Comparison of ENCODE assay signal across 26 cellular contexts in the genomic region with DNA sequence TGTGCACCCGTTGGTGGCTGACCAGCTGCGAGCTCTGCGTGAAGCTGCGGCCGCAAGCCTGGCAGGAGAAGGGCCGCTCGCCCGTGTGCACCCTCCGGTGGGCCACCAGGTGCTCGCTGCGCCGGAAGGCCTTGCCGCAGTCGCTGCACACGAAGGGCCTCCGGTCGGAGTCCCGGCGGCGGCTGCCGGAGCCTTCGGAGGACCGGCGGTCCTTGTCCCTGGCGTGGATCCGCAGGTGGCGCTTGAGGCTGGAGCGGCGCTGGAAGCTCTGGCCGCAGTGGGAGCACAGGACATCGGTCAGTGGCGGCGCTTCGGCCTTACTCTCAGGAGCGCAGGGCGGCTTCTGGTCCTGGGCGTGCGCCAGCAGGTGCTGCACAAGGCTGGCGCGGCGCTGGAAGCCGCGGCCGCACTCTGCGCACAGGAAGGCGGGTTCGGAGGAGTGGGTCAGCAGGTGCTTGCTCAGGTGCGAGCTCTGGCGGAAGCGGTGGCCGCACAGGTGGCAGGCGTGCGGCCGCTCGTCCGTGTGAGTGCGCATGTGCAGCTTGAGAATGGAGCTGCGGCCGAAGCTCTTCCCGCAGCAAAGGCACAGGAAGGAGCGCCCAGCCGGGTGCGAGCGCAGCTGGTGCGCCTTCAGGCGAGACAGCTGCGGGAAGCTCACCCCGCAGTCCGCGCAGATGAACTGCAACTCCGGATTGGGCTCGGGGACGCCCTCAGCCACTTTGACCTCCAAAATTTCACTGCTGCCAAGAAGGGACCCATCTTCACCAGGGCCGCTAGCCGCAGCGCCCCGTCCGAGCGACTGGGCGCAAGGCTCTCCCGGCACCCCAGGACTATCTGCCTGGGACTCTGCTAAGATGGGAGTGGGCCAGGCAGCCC. TPM values are rescaled to one million over a fixed set of nuclear protein-coding genes. Genes with fewer than 3 reads are reported as not detected.
DNase-seq lines count a peak whose midpoint lies in the region; ATAC-seq and TF ChIP-seq lines count a peak whose summit lies in the region.
"Had no signal": no experiment of that assay in that cellular context is flagged by ENCODE, and none has a peak within 500 bp of the region (broad histone marks: within the 10 kb centered on the region; RNA-seq: fewer than 3 reads in every experiment).

No MANE protein-coding gene starts in this region.

- H3K9me3 ChIP-seq in mucosa of descending colon, result no peaks in the 10 kb centered on the region
- H3K9me3 ChIP-seq: esophagus squamous epithelium, neutrophil, prostate gland had no signal

- intact Hi-C loops in mucosa of descending colon (cut with DNase I, micrococcal nuclease), result no loop called here

- H3K4me3 ChIP-seq in mucosa of descending colon, result no peak overlapping the region
- H3K4me3 ChIP-seq: esophagus squamous epithelium, prostate gland had no signal

- ATAC-seq in mucosa of descending colon, result no peak
- ATAC-seq in GM21447 (IDR thresholded peaks at IDR 0.05; ENCODE audit: unreplicated experiment), result no peak

- peak; percentile 24 for DNase-seq in NCI-H146 (lab: John Stamatoyannopoulos, UW)
- DNase-seq in NCI-H146 treated with DMSO at 0.1 percent for 48 hours (lab: John Stamatoyannopoulos, UW; ENCODE audit: unreplicated experiment), result no peak
- peak; percentile 25 for DNase-seq in GM20000 (ENCODE audit: low spot score)
- DNase-seq in NCI-H748 (lab: John Stamatoyannopoulos, UW; ENCODE audit: unreplicated experiment), result peak; percentile 82
- DNase-seq in mucosa of descending colon, result peak in 2 of 3 donors; percentile 22 to 53
- no peak for DNase-seq in activated gamma-delta T cell treated with Interleukin-2 at 50 U/mL for 16 hours
- no peak for DNase-seq in activated effector memory CD4-positive, alpha-beta T cell treated with anti-CD3 and anti-CD28 coated beads, Interleukin-2, amount 50 U/mL, for 16 hours
- DNase-seq: activated CD4-positive, alpha-beta T cell treated with anti-CD3 and anti-CD28 coated beads for 4 hours; activated CD8-positive, alpha-beta memory T cell treated with anti-CD3 and anti-CD28 coated beads for 24 hours; AML-193; CD8-positive, alpha-beta memory T cell; dermis blood vessel endothelial cell; esophagus squamous epithelium; H9; immature natural killer cell; NCI-H2171 treated with DMSO at 0.1 percent for 48 hours; NCI-H524 treated with DMSO at 0.1 percent for 48 hours; OCI-M1; stimulated activated CD4-positive, alpha-beta T cell treated with anti-CD3 and anti-CD28 coated beads, Interleukin-15, amount 100 ng/mL, for 24 hours; stimulated activated naive CD4-positive, alpha-beta T cell treated with Interleukin-2 at 50 U/mL for 16 hours; T-helper 9 cell had no signal

- no peaks in the 10 kb centered on the region for H3K36me3 ChIP-seq in mucosa of descending colon (ENCODE audit: low read depth)
- H3K36me3 ChIP-seq: esophagus squamous epithelium, neutrophil, prostate gland had no signal

- no peaks in the 10 kb centered on the region for H3K4me1 ChIP-seq in mucosa of descending colon (ENCODE audit: low read depth)
- H3K4me1 ChIP-seq: prostate gland had no signal

- no peak for TF ChIP-seq CTCF in GM20000 (IDR thresholded peaks at IDR 0.05; ENCODE audit: extremely low read depth, missing control alignments)
- no peak for TF ChIP-seq CTCF in mucosa of descending colon (IDR thresholded peaks at IDR 0.05)

RNA-seq across cellular contexts. Expression of a gene that starts 9.1 kb away (rescaled TPM):
- not detected for total RNA-seq in mucosa of descending colon
- total RNA-seq: dermis blood vessel endothelial cell, esophagus squamous epithelium, frontal cortex, myocyte had no signal

RNA-seq across cellular contexts. Expression of a gene that starts 22.4 kb away (rescaled TPM):
- 10 to 100 TPM in 2 of 3 donors, 1 to 10 TPM in 1; 8.5 to 10.2 (median 10.2) TPM for total RNA-seq in mucosa of descending colon

RNA-seq across cellular contexts. Expression of a gene that starts 24.5 kb away (rescaled TPM):
- 100 to 1,000 TPM; 394 to 627 (median 413) TPM for total RNA-seq in mucosa of descending colon

RNA-seq across cellular contexts. Expression of a gene that starts 43.6 kb away (rescaled TPM):
- total RNA-seq in mucosa of descending colon, result 1 to 10 TPM in 2 of 3 donors, under 1 TPM in 1; 0.69 to 4.0 (median 2.1) TPM
- total RNA-seq: dermis blood vessel endothelial cell had no signal

RNA-seq across cellular contexts. Expression of a gene that starts 44.9 kb away (rescaled TPM):
- 10 to 100 TPM; 10.3 to 18.1 (median 14.1) TPM for total RNA-seq in mucosa of descending colon

Comparison
In these comparisons a context has a peak if more than half of its experiments do, and no peak if none do; other contexts are left out.
1. DNase-seq: peak in NCI-H146 (single experiment), GM20000 (single experiment), NCI-H748 (single experiment) and mucosa of descending colon (2 of 3); none in NCI-H146 treated with DMSO at 0.1 percent for 48 hours (single experiment), activated gamma-delta T cell treated with Interleukin-2 at 50 U/mL for 16 hours (single experiment) and activated effector memory CD4-positive, alpha-beta T cell treated with anti-CD3 and anti-CD28 coated beads, Interleukin-2, amount 50 U/mL, for 16 hours (single experiment).